18 cellular contexts compared by ENCODE assay signal in genomic region chr11:44983786-44984185, GRCh38.
"Had no signal": no experiment of that assay in that cellular context is flagged by ENCODE, and none has a peak within 500 bp of the region (broad histone marks: within the 10 kb centered on the region; RNA-seq: fewer than 3 reads in every experiment).

No MANE protein-coding gene starts in this region.

- H3K4me3 ChIP-seq: ascending aorta, breast epithelium, dorsolateral prefrontal cortex, esophagus squamous epithelium, prostate gland, tibial nerve, uterus had no signal

- H3K4me1 ChIP-seq: ascending aorta, breast epithelium, uterus had no signal

- H3K9me3 Mint-ChIP-seq: activated CD4-positive, alpha-beta T cell treated with anti-CD3 and anti-CD28 coated beads, Interleukin-2, amount 10 ng/mL, durations not matched to agents 24 days and 14 days; activated naive CD4-positive, alpha-beta T cell treated with anti-CD3 and anti-CD28 coated beads, Interleukin-2, amount 10 ng/mL, durations not matched to agents 7 days and 5 days; activated T-helper 17 cell treated with anti-CD3 and anti-CD28 coated beads, Interleukin-2, amount 50 U/mL, for 72 hours; neural crest cell had no signal

- DNase-seq: activated CD4-positive, alpha-beta T cell treated with anti-CD3 and anti-CD28 coated beads, Interleukin-2, amount 10 ng/mL, durations not matched to agents 24 days and 14 days; activated CD8-positive, alpha-beta memory T cell treated with anti-CD3 and anti-CD28 coated beads for 24 hours; activated naive CD4-positive, alpha-beta T cell treated with anti-CD3 and anti-CD28 coated beads, Interleukin-2, amount 10 ng/mL, durations not matched to agents 7 days and 5 days; esophagus squamous epithelium; hippocampal formation; mesendoderm; right cardiac atrium; stimulated activated CD4-positive, alpha-beta T cell treated with anti-CD3 and anti-CD28 coated beads, Interleukin-1b, Interleukin-23, amount 100 ng/mL, for 48 hours; T-helper 17 cell; uterus; WERI-Rb-1 had no signal

- H3K27ac ChIP-seq: ascending aorta, breast epithelium, dorsolateral prefrontal cortex, esophagus squamous epithelium, prostate gland, tibial nerve, uterus, WERI-Rb-1 had no signal

- H3K9me3 ChIP-seq: ascending aorta, breast epithelium, esophagus squamous epithelium, prostate gland, tibial nerve, uterus had no signal

- ATAC-seq: activated T-helper 17 cell treated with anti-CD3 and anti-CD28 coated beads, Interleukin-2, amount 50 U/mL, for 72 hours; T-helper 17 cell had no signal

- H3K4me3 Mint-ChIP-seq: activated CD4-positive, alpha-beta T cell treated with anti-CD3 and anti-CD28 coated beads, Interleukin-2, amount 10 ng/mL, durations not matched to agents 24 days and 14 days; activated naive CD4-positive, alpha-beta T cell treated with anti-CD3 and anti-CD28 coated beads, Interleukin-2, amount 10 ng/mL, durations not matched to agents 7 days and 5 days; activated T-helper 17 cell treated with anti-CD3 and anti-CD28 coated beads, Interleukin-2, amount 50 U/mL, for 72 hours; neural crest cell; T-helper 17 cell had no signal

- H3K27ac Mint-ChIP-seq: activated CD4-positive, alpha-beta T cell treated with anti-CD3 and anti-CD28 coated beads, Interleukin-2, amount 10 ng/mL, durations not matched to agents 24 days and 14 days; activated naive CD4-positive, alpha-beta T cell treated with anti-CD3 and anti-CD28 coated beads, Interleukin-2, amount 10 ng/mL, durations not matched to agents 7 days and 5 days; activated T-helper 17 cell treated with anti-CD3 and anti-CD28 coated beads, Interleukin-2, amount 50 U/mL, for 72 hours; T-helper 17 cell had no signal

- H3K36me3 ChIP-seq: ascending aorta, breast epithelium, esophagus squamous epithelium, prostate gland, tibial nerve, uterus, WERI-Rb-1 had no signal

- H3K36me3 Mint-ChIP-seq: activated naive CD4-positive, alpha-beta T cell treated with anti-CD3 and anti-CD28 coated beads, Interleukin-2, amount 10 ng/mL, durations not matched to agents 7 days and 5 days had no signal

- H3K4me1 Mint-ChIP-seq: activated CD4-positive, alpha-beta T cell treated with anti-CD3 and anti-CD28 coated beads, Interleukin-2, amount 10 ng/mL, durations not matched to agents 24 days and 14 days; neural crest cell had no signal

- H3K27me3 Mint-ChIP-seq: activated T-helper 17 cell treated with anti-CD3 and anti-CD28 coated beads, Interleukin-2, amount 50 U/mL, for 72 hours had no signal

- H3K27me3 ChIP-seq: ascending aorta, breast epithelium, esophagus squamous epithelium, tibial nerve, uterus had no signal
